21 cellular contexts compared by ENCODE assay signal in the genomic region with DNA sequence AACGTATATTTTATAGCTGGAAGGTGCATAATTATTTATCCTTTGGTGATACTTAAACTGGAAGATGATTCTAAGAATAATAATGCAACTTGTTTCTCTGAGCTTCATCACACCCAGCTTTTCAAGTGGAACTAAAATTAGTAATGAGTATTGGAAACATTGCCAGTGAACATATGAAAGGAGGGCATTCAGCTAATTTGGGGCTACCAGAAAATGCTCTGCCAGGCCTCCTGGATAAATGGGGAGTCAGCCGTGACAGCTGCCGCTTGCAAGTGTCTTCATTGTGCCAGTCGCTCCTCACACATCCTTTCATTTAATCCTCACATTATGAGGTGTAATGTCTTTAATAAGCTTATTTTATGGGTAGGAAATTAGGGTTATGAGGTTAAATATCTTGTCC.
DNase-seq lines count a peak whose midpoint lies in the region; TF ChIP-seq lines count a peak whose summit lies in the region.
"Had no signal": no experiment of that assay in that cellular context is flagged by ENCODE, and none has a peak within 500 bp of the region (broad histone marks: within the 10 kb centered on the region; RNA-seq: fewer than 3 reads in every experiment).

No MANE protein-coding gene starts in this region.

- TF ChIP-seq CTCF in HFFc6 (IDR thresholded peaks at IDR 0.05): no peak
- TF ChIP-seq CTCF in esophagus squamous epithelium (IDR thresholded peaks at IDR 0.05): no peak

- peak overlapping the region; percentile 57 for H2AFZ ChIP-seq in ACC112 (ENCODE audit: low read length, unreplicated experiment)

- H3K27me3 Mint-ChIP-seq in HFFc6 (ENCODE audit: insufficient read depth): no peaks in the 10 kb centered on the region
- H3K27me3 Mint-ChIP-seq: CD4-positive, alpha-beta memory T cell had no signal

- H3K27ac ChIP-seq in ACC112 (ENCODE audit: low read depth, low read length) (peak overlapping the region; percentile 75), esophagus squamous epithelium (no peak overlapping the region)
- H3K27ac ChIP-seq: spleen, testis, VCaP had no signal

- peaks cover 39% of the 10 kb centered on the region for H3K4me1 Mint-ChIP-seq in HFFc6 (ENCODE audit: low read depth)
- H3K4me1 Mint-ChIP-seq: nephron progenitor cell had no signal

- 80 to 92% methylated on average over 4 of the region's 4 CpGs for WGBS in esophagus squamous epithelium, 2 donors

- no peaks in the 10 kb centered on the region for H3K27me3 ChIP-seq in ACC112 (ENCODE audit: insufficient read depth, low read length)
- H3K27me3 ChIP-seq in esophagus squamous epithelium: no peaks in the 10 kb centered on the region
- H3K27me3 ChIP-seq: spleen, testis had no signal

- H3K9me3 ChIP-seq in esophagus squamous epithelium: no peaks in the 10 kb centered on the region
- H3K9me3 ChIP-seq: spleen, testis had no signal

- H3K9me3 Mint-ChIP-seq in HFFc6: no peaks in the 10 kb centered on the region
- H3K9me3 Mint-ChIP-seq: endodermal cell, nephron progenitor cell had no signal

- H3K36me3 ChIP-seq in ACC112 (ENCODE audit: insufficient read depth, low read length) (no peaks in the 10 kb centered on the region), esophagus squamous epithelium (no peaks in the 10 kb centered on the region)

- H3K4me1 ChIP-seq in ACC112 (ENCODE audit: control insufficient read depth, insufficient read depth, low read length, unreplicated experiment) (peaks cover 29% of the 10 kb centered on the region), esophagus squamous epithelium (peaks cover 0 to 11% (median 0%) of the 10 kb centered on the region in 3 donors)
- H3K4me1 ChIP-seq: testis had no signal

- no peaks in the 10 kb centered on the region for H3K79me2 ChIP-seq in ACC112 (ENCODE audit: control insufficient read depth, insufficient read depth, low read length, unreplicated experiment)

- H3K4me3 ChIP-seq in ACC112 (ENCODE audit: low read depth, low read length) (no peak overlapping the region), esophagus squamous epithelium (no peak overlapping the region)
- H3K4me3 ChIP-seq: spleen, testis had no signal

- no peaks in the 10 kb centered on the region for H3K36me3 Mint-ChIP-seq in HFFc6 (ENCODE audit: low read depth)

- intact Hi-C loops in esophagus squamous epithelium (cut with DNase I): no loop called here

- peak overlapping the region; percentile 78 for H3K27ac Mint-ChIP-seq in HFFc6
- H3K27ac Mint-ChIP-seq: endodermal cell had no signal

- no peak for TF ChIP-seq POLR2A in esophagus squamous epithelium (IDR thresholded peaks at IDR 0.05)

- DNase-seq in HFFc6 (no peak), cerebellum (ENCODE audit: low spot score) (peak; percentile 76), medulla oblongata (ENCODE audit: extremely low spot score) (peak; percentile 26), esophagus squamous epithelium (lab: John Stamatoyannopoulos, UW) (no peak)
- no peak for DNase-seq in stimulated activated CD4-positive, alpha-beta T cell treated with anti-CD3 and anti-CD28 coated beads, Interleukin-4, amount 100 ng/mL, for 4 hours
- DNase-seq in activated CD8-positive, alpha-beta memory T cell treated with anti-CD3 and anti-CD28 coated beads, Interleukin-2, amount 50 U/mL, for 48 hours: no peak
- DNase-seq in activated naive CD4-positive, alpha-beta T cell treated with anti-CD3 and anti-CD28 coated beads, Interleukin-2, amount 50 U/mL, for 16 hours: no peak
- DNase-seq: activated CD4-positive, alpha-beta T cell treated with anti-CD3 and anti-CD28 coated beads, Interleukin-2, amount 50 U/mL, for 4 hours; activated T-cell treated with anti-CD3 and anti-CD28 coated beads for 4 hours; CD4-positive, alpha-beta memory T cell; endodermal cell; hippocampal formation; islet precursor cell; NCI-H187 treated with DMSO at 0.1 percent for 48 hours; nephron progenitor cell; NK-92 treated with Interleukin-12 subunit alpha and Interleukin-12 subunit beta, amount 100 ng/mL, for 24 hours; spleen; T-helper 1 cell; testis had no signal

- 0 out of 2 replicates have a peak overlapping the region, but pooled peaks have one; percentile 40 for H3K4me3 Mint-ChIP-seq in HFFc6
- H3K4me3 Mint-ChIP-seq: endodermal cell, nephron progenitor cell had no signal

Comparison
In these comparisons a context has a peak if more than half of its experiments do, and no peak if none do; other contexts are left out.
1. DNase-seq: peak in cerebellum (single experiment) and medulla oblongata (single experiment); none in HFFc6 (single experiment), stimulated activated CD4-positive, alpha-beta T cell treated with anti-CD3 and anti-CD28 coated beads, Interleukin-4, amount 100 ng/mL, for 4 hours (0 of 2), activated CD8-positive, alpha-beta memory T cell treated with anti-CD3 and anti-CD28 coated beads, Interleukin-2, amount 50 U/mL, for 48 hours (single experiment), esophagus squamous epithelium (single experiment) and activated naive CD4-positive, alpha-beta T cell treated with anti-CD3 and anti-CD28 coated beads, Interleukin-2, amount 50 U/mL, for 16 hours (single experiment).